ENCODE assay signal across 20 cellular contexts in the genomic region with DNA sequence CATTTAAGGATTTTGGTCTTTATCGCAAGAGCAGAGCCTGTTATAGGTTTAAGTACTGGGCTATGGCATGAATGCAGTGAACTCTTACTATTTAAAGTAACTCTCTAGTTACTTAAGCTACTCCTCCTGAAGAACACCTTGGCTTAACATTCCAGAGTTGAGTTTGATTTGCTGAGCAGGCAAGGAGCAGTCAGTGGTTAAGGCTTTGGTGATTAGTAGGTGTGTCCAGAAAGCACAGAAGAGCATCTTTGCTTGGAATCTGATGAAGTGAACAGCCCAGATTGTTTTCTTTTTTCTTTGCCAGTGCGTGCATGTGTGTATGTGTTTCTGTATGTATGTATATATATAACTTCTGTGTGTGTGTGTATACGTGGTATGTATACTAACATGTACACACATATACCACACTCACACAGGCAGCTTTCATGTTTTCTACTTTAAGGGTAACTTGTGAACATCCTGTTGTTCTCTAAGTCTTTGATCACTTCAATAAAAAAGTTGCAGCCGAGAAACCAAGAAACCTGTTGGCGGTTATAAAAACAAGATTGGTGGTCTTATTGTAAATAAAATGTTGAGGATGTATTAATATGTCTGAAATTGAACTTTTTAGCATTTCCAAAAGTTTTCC. TPM values are rescaled to one million over a fixed set of nuclear protein-coding genes. Genes with fewer than 3 reads are reported as not detected.
DNase-seq lines count a peak whose midpoint lies in the region; ATAC-seq and TF ChIP-seq lines count a peak whose summit lies in the region.
"Had no signal": no experiment of that assay in that cellular context is flagged by ENCODE, and none has a peak within 500 bp of the region (broad histone marks: within the 10 kb centered on the region; RNA-seq: fewer than 3 reads in every experiment).

No MANE protein-coding gene starts in this region.

- H3K9me2 ChIP-seq in PC-9 (ENCODE audit: insufficient read depth) = no peaks in the 10 kb centered on the region; the same call in 1 of the 2 replicates

- no peaks in the 10 kb centered on the region for H3K36me3 ChIP-seq in CD4-positive, CD25-positive, alpha-beta regulatory T cell (ENCODE audit: control insufficient read depth, insufficient read depth, low read length)
- no peaks in the 10 kb centered on the region for H3K36me3 ChIP-seq in CD8-positive, alpha-beta memory T cell (ENCODE audit: insufficient read depth, low read length)
- H3K36me3 ChIP-seq in H7 (replicated peaks; ENCODE audit: control insufficient read depth, insufficient read depth, low read length) (no peaks in the 10 kb centered on the region), PC-9 (ENCODE audit: low read depth) (no peaks in the 10 kb centered on the region)
- H3K36me3 ChIP-seq: ovary, sigmoid colon had no signal

- intact Hi-C loops in PC-9 (cut with micrococcal nuclease; ENCODE audit: unreplicated experiment) = no loop called here

- no peak overlapping the region for H3K4me2 ChIP-seq in PC-9

- peaks cover 49% of the 10 kb centered on the region for H3K79me2 ChIP-seq in PC-9 (ENCODE audit: low read depth)

- peaks cover 24% of the 10 kb centered on the region for H3K36me3 Mint-ChIP-seq in CD4-positive, CD25-positive, alpha-beta regulatory T cell
- H3K36me3 Mint-ChIP-seq in CD8-positive, alpha-beta memory T cell = peaks cover 0 to 12% (median 4%) of the 10 kb centered on the region in 3 donors
- H3K36me3 Mint-ChIP-seq in activated naive CD8-positive, alpha-beta T cell treated with anti-CD3 and anti-CD28 coated beads, Interleukin-2, amount 10 ng/mL, durations not matched to agents 7 days and 5 days = peaks cover 13% of the 10 kb centered on the region
- peaks cover 50% of the 10 kb centered on the region for H3K36me3 Mint-ChIP-seq in nephron progenitor cell (ENCODE audit: low read depth)

- peak overlapping the region; percentile 42 for H3K27ac ChIP-seq in CD4-positive, CD25-positive, alpha-beta regulatory T cell (ENCODE audit: insufficient read depth, low read length, poor library complexity, severe bottlenecking)
- no peak overlapping the region for H3K27ac ChIP-seq in CD8-positive, alpha-beta memory T cell (ENCODE audit: low read depth, low read length)
- no peak overlapping the region for H3K27ac ChIP-seq in PC-9
- H3K27ac ChIP-seq: foreskin keratinocyte, ovary, sigmoid colon had no signal

- peaks cover 7% of the 10 kb centered on the region; the same call in 1 of the 2 replicates for H4K20me1 ChIP-seq in PC-9 (ENCODE audit: insufficient read depth)

- H3K4me3 Mint-ChIP-seq in CD4-positive, CD25-positive, alpha-beta regulatory T cell = peak overlapping the region; percentile 19 to 66 (median 51)
- H3K4me3 Mint-ChIP-seq in CD8-positive, alpha-beta memory T cell = peak overlapping the region in 6 of 7 donors; percentile 20 to 64 (median 40)
- no peak overlapping the region for H3K4me3 Mint-ChIP-seq in activated naive CD8-positive, alpha-beta T cell treated with anti-CD3 and anti-CD28 coated beads, Interleukin-2, amount 10 ng/mL, durations not matched to agents 7 days and 5 days
- H3K4me3 Mint-ChIP-seq in nephron progenitor cell = no peak overlapping the region
- H3K4me3 Mint-ChIP-seq: activated B cell treated with CpG ODN at 0.5 μM for 24 hours had no signal

- POLR2A ChIA-PET in CD8-positive, alpha-beta memory T cell (lab: Charles Lee) = interaction anchor here (0.8 to 2.1 kb wide), 2 partner anchors 15 to 133 kb away, joined by 3 to 10 read pairs; no protein-coding TSS in a partner anchor
- POLR2A ChIA-PET in activated naive CD8-positive, alpha-beta T cell treated with anti-CD3 and anti-CD28 coated beads, Interleukin-2, amount 10 ng/mL, durations not matched to agents 7 days and 5 days (lab: Charles Lee) = interaction anchor here (0.6 kb wide), 1 partner anchor 163 kb away, joined by 3 read pairs; no protein-coding TSS in a partner anchor
- POLR2A ChIA-PET in PC-9 (lab: Charles Lee; ENCODE audit: unreplicated experiment) = no interaction called here

- peak; percentile 78 to 85 for ATAC-seq in CD4-positive, CD25-positive, alpha-beta regulatory T cell (ENCODE audit: low read depth in 2 of 2)
- peak; percentile 42 for ATAC-seq in activated naive CD8-positive, alpha-beta T cell treated with anti-CD3 and anti-CD28 coated beads, Interleukin-2, amount 10 ng/mL, durations not matched to agents 7 days and 5 days (ENCODE audit: low read depth)

- peaks cover 33 to 72% (median 53%) of the 10 kb centered on the region in 4 donors for H3K4me1 Mint-ChIP-seq in CD4-positive, CD25-positive, alpha-beta regulatory T cell
- H3K4me1 Mint-ChIP-seq in CD8-positive, alpha-beta memory T cell = peaks cover 53 to 63% (median 57%) of the 10 kb centered on the region in 3 donors
- H3K4me1 Mint-ChIP-seq in activated naive CD8-positive, alpha-beta T cell treated with anti-CD3 and anti-CD28 coated beads, Interleukin-2, amount 10 ng/mL, durations not matched to agents 7 days and 5 days = peaks cover 16% of the 10 kb centered on the region
- H3K4me1 Mint-ChIP-seq in nephron progenitor cell = peaks cover 26% of the 10 kb centered on the region

- H3K4me1 ChIP-seq in CD4-positive, CD25-positive, alpha-beta regulatory T cell (ENCODE audit: control insufficient read depth, insufficient read depth, low read length, poor library complexity, severe bottlenecking) = peaks cover 33% of the 10 kb centered on the region
- H3K4me1 ChIP-seq in CD8-positive, alpha-beta memory T cell (ENCODE audit: insufficient read depth, low read length) = peaks cover 29% of the 10 kb centered on the region
- no peaks in the 10 kb centered on the region for H3K4me1 ChIP-seq in PC-9 (replicated peaks; ENCODE audit: insufficient read depth)
- H3K4me1 ChIP-seq: foreskin keratinocyte had no signal

- H3K4me3 ChIP-seq in CD4-positive, CD25-positive, alpha-beta regulatory T cell (ENCODE audit: low read depth, low read length) = peak overlapping the region; percentile 65
- H3K4me3 ChIP-seq in CD8-positive, alpha-beta memory T cell (ENCODE audit: low read length) = no peak overlapping the region
- H3K4me3 ChIP-seq in H7 (ENCODE audit: insufficient read depth, low read depth, low read length) = no peak overlapping the region
- no peak overlapping the region for H3K4me3 ChIP-seq in PC-9
- H3K4me3 ChIP-seq: HAP-1, ovary, sigmoid colon had no signal

- no peak for TF ChIP-seq CTCF in nephron progenitor cell (IDR thresholded peaks at IDR 0.05)
- TF ChIP-seq CTCF in PC-9 (conservative IDR thresholded peaks at IDR 0.05) = no peak

- DNase-seq in CD4-positive, CD25-positive, alpha-beta regulatory T cell = peak in 2 of 3 donors; percentile 51 to 77
- DNase-seq in CD8-positive, alpha-beta memory T cell = peak in 2 of 5 donors; percentile 26 to 53
- DNase-seq in activated naive CD8-positive, alpha-beta T cell treated with anti-CD3 and anti-CD28 coated beads, Interleukin-2, amount 10 ng/mL, durations not matched to agents 7 days and 5 days = no peak
- DNase-seq in nephron progenitor cell (no peak), ureter (ENCODE audit: low spot score) (no peak), H7 (no peak), PC-9 (no peak)
- DNase-seq: activated B cell treated with CpG ODN at 0.5 μM for 24 hours; activated CD8-positive, alpha-beta memory T cell treated with anti-CD3 and anti-CD28 coated beads for 24 hours; AML-193; anterior cingulate cortex; Caco-2; erythroblast; foreskin keratinocyte; hypothalamus; NCI-H446; NK-92 treated with Interleukin-12 subunit alpha and Interleukin-12 subunit beta, amount 100 ng/mL, for 24 hours; ovary; sigmoid colon had no signal

- CTCF ChIA-PET in CD8-positive, alpha-beta memory T cell (lab: Charles Lee) = no interaction called here
- CTCF ChIA-PET in PC-9 (lab: Charles Lee) = no interaction called here

- H2AFZ ChIP-seq in PC-9 = no peak overlapping the region

- H3K27ac Mint-ChIP-seq in CD4-positive, CD25-positive, alpha-beta regulatory T cell = peak overlapping the region; percentile 52 to 92 (median 90)
- H3K27ac Mint-ChIP-seq in CD8-positive, alpha-beta memory T cell = peak overlapping the region; percentile 5 to 87 (median 84)
- no peak overlapping the region for H3K27ac Mint-ChIP-seq in activated naive CD8-positive, alpha-beta T cell treated with anti-CD3 and anti-CD28 coated beads, Interleukin-2, amount 10 ng/mL, durations not matched to agents 7 days and 5 days
- H3K27ac Mint-ChIP-seq in nephron progenitor cell = peak overlapping the region; percentile 49
- H3K27ac Mint-ChIP-seq: activated B cell treated with CpG ODN at 0.5 μM for 24 hours had no signal

- no peaks in the 10 kb centered on the region for H3K9me3 ChIP-seq in CD4-positive, CD25-positive, alpha-beta regulatory T cell (ENCODE audit: control insufficient read depth in 2 of 2, low read length in 2 of 2)
- no peaks in the 10 kb centered on the region for H3K9me3 ChIP-seq in CD8-positive, alpha-beta memory T cell (ENCODE audit: low read length)
- H3K9me3 ChIP-seq in PC-9 (ENCODE audit: insufficient read depth, low read depth) = no peaks in the 10 kb centered on the region
- H3K9me3 ChIP-seq: Caco-2, HAP-1, ovary, sigmoid colon had no signal

- peaks cover 5% of the 10 kb centered on the region for H3K27me3 Mint-ChIP-seq in CD4-positive, CD25-positive, alpha-beta regulatory T cell
- no peaks in the 10 kb centered on the region for H3K27me3 Mint-ChIP-seq in CD8-positive, alpha-beta memory T cell
- no peaks in the 10 kb centered on the region for H3K27me3 Mint-ChIP-seq in activated naive CD8-positive, alpha-beta T cell treated with anti-CD3 and anti-CD28 coated beads, Interleukin-2, amount 10 ng/mL, durations not matched to agents 7 days and 5 days
- peaks cover 8% of the 10 kb centered on the region for H3K27me3 Mint-ChIP-seq in nephron progenitor cell (ENCODE audit: low read depth, poor library complexity)
- H3K27me3 Mint-ChIP-seq: activated B cell treated with CpG ODN at 0.5 μM for 24 hours had no signal

- H3F3A ChIP-seq in PC-9 (ENCODE audit: insufficient read depth, low read depth) = no peaks in the 10 kb centered on the region; the same call in 1 of the 2 replicates

- peaks cover 0 to 1% (median 0%) of the 10 kb centered on the region in 7 donors for H3K9me3 Mint-ChIP-seq in CD4-positive, CD25-positive, alpha-beta regulatory T cell
- no peaks in the 10 kb centered on the region for H3K9me3 Mint-ChIP-seq in CD8-positive, alpha-beta memory T cell
- H3K9me3 Mint-ChIP-seq in activated naive CD8-positive, alpha-beta T cell treated with anti-CD3 and anti-CD28 coated beads, Interleukin-2, amount 10 ng/mL, durations not matched to agents 7 days and 5 days = no peaks in the 10 kb centered on the region
- peaks cover 6% of the 10 kb centered on the region for H3K9me3 Mint-ChIP-seq in nephron progenitor cell
- H3K9me3 Mint-ChIP-seq: activated B cell treated with CpG ODN at 0.5 μM for 24 hours had no signal

- H3K27me3 ChIP-seq in CD4-positive, CD25-positive, alpha-beta regulatory T cell (ENCODE audit: control insufficient read depth, insufficient read depth, low read length) = no peaks in the 10 kb centered on the region
- H3K27me3 ChIP-seq in CD8-positive, alpha-beta memory T cell (ENCODE audit: insufficient read depth, low read length, poor library complexity, severe bottlenecking) = no peaks in the 10 kb centered on the region
- no peaks in the 10 kb centered on the region for H3K27me3 ChIP-seq in H7 (ENCODE audit: control insufficient read depth, insufficient read depth, low read length)
- no peaks in the 10 kb centered on the region for H3K27me3 ChIP-seq in PC-9 (ENCODE audit: insufficient read depth, low read depth)
- H3K27me3 ChIP-seq: foreskin keratinocyte, ovary, sigmoid colon had no signal

- no TSS peak for BruUV-seq in PC-9 (replicated peaks; lab: Mats Ljungman, UMichigan)

RNA-seq across cellular contexts. Expression of gene TULP4, which starts 56.2 kb away (rescaled TPM):
- 158 TPM for total RNA-seq in CD4-positive, CD25-positive, alpha-beta regulatory T cell
- polyA plus RNA-seq in CD4-positive, CD25-positive, alpha-beta regulatory T cell = 10 to 100 TPM; 43.3 to 57.8 (median 54.7) TPM
- total RNA-seq in CD8-positive, alpha-beta memory T cell = 10 to 100 TPM; 26.9 to 32.1 TPM
- polyA plus RNA-seq in CD8-positive, alpha-beta memory T cell = 50.1 TPM
- total RNA-seq in activated naive CD8-positive, alpha-beta T cell treated with anti-CD3 and anti-CD28 coated beads, Interleukin-2, amount 10 ng/mL, durations not matched to agents 7 days and 5 days = 10 to 100 TPM; 48.7 to 58.1 TPM
- total RNA-seq in ureter (119 TPM), PC-9 (2021) (34.0 and 42.2 TPM in 2 replicates)
- 31.4 and 40.1 TPM in 2 replicates for total RNA-seq in H7 (2014; rRNA removed; shearing (Covaris generic))

Comparison
In these comparisons a context has a peak if more than half of its experiments do, and no peak if none do; other contexts are left out.
1. DNase-seq: peak in CD4-positive, CD25-positive, alpha-beta regulatory T cell (2 of 3); none in activated naive CD8-positive, alpha-beta T cell treated with anti-CD3 and anti-CD28 coated beads, Interleukin-2, amount 10 ng/mL, durations not matched to agents 7 days and 5 days (single experiment), nephron progenitor cell (single experiment), ureter (single experiment), H7 (single experiment) and PC-9 (0 of 2).
2. H3K4me3 Mint-ChIP-seq: peak in CD4-positive, CD25-positive, alpha-beta regulatory T cell (4 of 4) and CD8-positive, alpha-beta memory T cell (6 of 7); none in activated naive CD8-positive, alpha-beta T cell treated with anti-CD3 and anti-CD28 coated beads, Interleukin-2, amount 10 ng/mL, durations not matched to agents 7 days and 5 days (single experiment) and nephron progenitor cell (single experiment).